ENCODE assay signal across 24 cellular contexts in genomic region chr6:157798851-157799250, GRCh38. TPM values are rescaled to one million over a fixed set of nuclear protein-coding genes. Genes with fewer than 3 reads are reported as not detected.
DNase-seq lines count a peak whose midpoint lies in the region; ATAC-seq lines count a peak whose summit lies in the region.
"Had no signal": no experiment of that assay in that cellular context is flagged by ENCODE, and none has a peak within 500 bp of the region (broad histone marks: within the 10 kb centered on the region; RNA-seq: fewer than 3 reads in every experiment).

No MANE protein-coding gene starts in this region.

- H3K27ac Mint-ChIP-seq in activated naive CD8-positive, alpha-beta T cell treated with anti-CD3 and anti-CD28 coated beads for 36 hours, result peak overlapping the region; percentile 67
- peak overlapping the region in 1 of 2 donors; percentile 48 for H3K27ac Mint-ChIP-seq in stimulated activated naive CD8-positive, alpha-beta T cell treated with anti-CD3 and anti-CD28 coated beads, Interleukin-15, amount 100 ng/mL, for 72 hours
- H3K27ac Mint-ChIP-seq: activated CD4-positive, alpha-beta T cell treated with anti-CD3 and anti-CD28 coated beads, Interleukin-2, amount 10 ng/mL, durations not matched to agents 7 days and 5 days; B cell; T-cell had no signal

- H3K9me3 Mint-ChIP-seq in activated naive CD8-positive, alpha-beta T cell treated with anti-CD3 and anti-CD28 coated beads for 36 hours, result peaks cover 21% of the 10 kb centered on the region
- peaks cover 17 to 28% of the 10 kb centered on the region in 2 donors for H3K9me3 Mint-ChIP-seq in stimulated activated naive CD8-positive, alpha-beta T cell treated with anti-CD3 and anti-CD28 coated beads, Interleukin-15, amount 100 ng/mL, for 72 hours
- H3K9me3 Mint-ChIP-seq: T-cell had no signal

- H3K36me3 Mint-ChIP-seq in activated naive CD8-positive, alpha-beta T cell treated with anti-CD3 and anti-CD28 coated beads for 36 hours, result peaks cover 26% of the 10 kb centered on the region
- H3K36me3 Mint-ChIP-seq: T-cell had no signal

- peak overlapping the region; percentile 25 for H3K4me3 Mint-ChIP-seq in activated naive CD8-positive, alpha-beta T cell treated with anti-CD3 and anti-CD28 coated beads for 36 hours
- H3K4me3 Mint-ChIP-seq in stimulated activated naive CD8-positive, alpha-beta T cell treated with anti-CD3 and anti-CD28 coated beads, Interleukin-15, amount 100 ng/mL, for 72 hours, result peak overlapping the region; percentile 36 to 37
- H3K4me3 Mint-ChIP-seq: activated CD4-positive, alpha-beta T cell treated with anti-CD3 and anti-CD28 coated beads, Interleukin-2, amount 10 ng/mL, durations not matched to agents 7 days and 5 days; B cell; T-cell had no signal

- ATAC-seq in activated CD4-positive, CD25-positive, alpha-beta regulatory T cell treated with anti-CD3 and anti-CD28 coated beads, Interleukin-2, amount 50 U/mL, for 24 hours, result peak; percentile 23 to 28
- no peak for ATAC-seq in stimulated activated naive CD8-positive, alpha-beta T cell treated with anti-CD3 and anti-CD28 coated beads, Interleukin-15, amount 100 ng/mL, for 72 hours
- ATAC-seq: HCT116, left lobe of liver, right lobe of liver, T-cell had no signal

- H3K4me1 Mint-ChIP-seq in activated naive CD8-positive, alpha-beta T cell treated with anti-CD3 and anti-CD28 coated beads for 36 hours, result peaks cover 54% of the 10 kb centered on the region
- H3K4me1 Mint-ChIP-seq in stimulated activated naive CD8-positive, alpha-beta T cell treated with anti-CD3 and anti-CD28 coated beads, Interleukin-15, amount 100 ng/mL, for 72 hours, result peaks cover 62% of the 10 kb centered on the region

- H3K27me3 Mint-ChIP-seq in activated naive CD8-positive, alpha-beta T cell treated with anti-CD3 and anti-CD28 coated beads for 36 hours, result no peaks in the 10 kb centered on the region
- no peaks in the 10 kb centered on the region for H3K27me3 Mint-ChIP-seq in stimulated activated naive CD8-positive, alpha-beta T cell treated with anti-CD3 and anti-CD28 coated beads, Interleukin-15, amount 100 ng/mL, for 72 hours
- H3K27me3 Mint-ChIP-seq: B cell had no signal

- DNase-seq in activated CD4-positive, CD25-positive, alpha-beta regulatory T cell treated with anti-CD3 and anti-CD28 coated beads, Interleukin-2, amount 50 U/mL, for 72 hours, result no peak
- peak; percentile 26 for DNase-seq in stimulated activated naive CD4-positive, alpha-beta T cell treated with Interleukin-2 at 50 U/mL for 16 hours (lab: John Stamatoyannopoulos, UW)
- DNase-seq in stimulated activated naive CD4-positive, alpha-beta T cell (lab: John Stamatoyannopoulos, UW), result no peak
- DNase-seq in activated naive CD8-positive, alpha-beta T cell treated with anti-CD3 and anti-CD28 coated beads for 36 hours, result no peak
- DNase-seq in stimulated activated naive CD8-positive, alpha-beta T cell treated with anti-CD3 and anti-CD28 coated beads, Interleukin-15, amount 100 ng/mL, for 72 hours, result no peak
- DNase-seq in NCI-H2227 (lab: John Stamatoyannopoulos, UW; ENCODE audit: unreplicated experiment) (no peak), COLO829 (ENCODE audit: low spot score) (no peak)
- DNase-seq: activated CD4-positive, alpha-beta T cell treated with anti-CD3 and anti-CD28 coated beads, Interleukin-2, amount 10 ng/mL, durations not matched to agents 7 days and 5 days; activated CD8-positive, alpha-beta memory T cell treated with anti-CD3 and anti-CD28 coated beads, Interleukin-2, amount 50 U/mL, for 4 hours; activated effector memory CD4-positive, alpha-beta T cell treated with anti-CD3 and anti-CD28 coated beads, Interleukin-2, amount 50 U/mL, for 16 hours; DMS153; mesenchymal stem cell; NCI-H1436; NCI-H2081 treated with DMSO at 0.1 percent for 48 hours; NCI-H345; right lobe of liver; SJCRH30; substantia nigra; T-cell; upper lobe of left lung had no signal

RNA-seq across cellular contexts. Expression of gene SNX9, which starts 24.2 kb away (rescaled TPM):
- 10 to 100 TPM; 63.4 to 64.4 TPM for total RNA-seq in activated naive CD8-positive, alpha-beta T cell treated with anti-CD3 and anti-CD28 coated beads for 36 hours
